Comparison of ENCODE assay signal across 8 cellular contexts in the genomic region with DNA sequence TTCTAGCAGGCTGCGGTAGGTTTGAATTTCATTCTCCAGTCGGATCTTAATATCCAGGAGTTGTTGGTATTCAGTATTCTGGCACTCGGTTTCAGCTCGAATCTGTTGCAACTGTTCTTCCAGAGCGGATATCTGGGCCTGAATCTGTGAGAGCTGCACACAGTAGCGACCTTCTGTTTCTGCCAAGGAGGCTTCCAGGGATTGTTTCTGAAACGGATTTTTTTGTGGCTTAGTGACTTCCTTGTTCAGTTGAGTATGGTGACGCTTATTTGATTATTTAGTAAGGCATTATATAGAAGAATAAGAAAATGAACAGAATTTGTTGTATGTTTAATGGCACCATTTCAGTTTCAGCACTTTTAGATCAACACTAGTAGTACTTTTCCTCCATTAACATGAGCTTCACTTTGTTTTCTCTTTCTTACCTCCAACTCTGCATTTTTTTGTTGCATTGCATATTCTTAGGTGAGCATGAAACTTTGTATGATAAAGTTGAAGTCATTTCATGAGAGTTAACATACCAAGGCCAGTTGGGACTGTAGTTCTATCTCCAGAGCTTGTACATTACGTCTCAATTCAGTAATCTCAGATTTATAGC. TPM values are rescaled to one million over a fixed set of nuclear protein-coding genes. Genes with fewer than 3 reads are reported as not detected.
A peak's percentile ranks its signal among the peaks of the same experiment; 100 is the strongest.
DNase-seq lines count a peak whose midpoint lies in the region; ATAC-seq lines count a peak whose summit lies in the region.

No MANE protein-coding gene starts in this region.

- peak overlapping the region; percentile 52 to 66 (median 54) for H3K9ac ChIP-seq in skeletal muscle tissue (ENCODE audit: low read depth in 1 of 3, low read length in 3 of 3)

- H3K4me3 ChIP-seq in right cardiac atrium (ENCODE audit: low read length) (peak overlapping the region; percentile 94), skeletal muscle tissue (ENCODE audit: low read length in 3 of 3) (peak overlapping the region; percentile 75 to 84 (median 78))

- H3K4me3 Mint-ChIP-seq in activated naive CD4-positive, alpha-beta T cell treated with anti-CD3 and anti-CD28 coated beads for 36 hours, result peak overlapping the region; percentile 77

- H3K4me1 ChIP-seq in right cardiac atrium (ENCODE audit: control insufficient read depth, insufficient read depth, low read length) (peaks cover 5% of the 10 kb centered on the region), skeletal muscle tissue (ENCODE audit: control insufficient read depth in 3 of 3, insufficient read depth in 3 of 3, low read length in 3 of 3) (peaks cover 0 to 17% (median 7%) of the 10 kb centered on the region in 3 donors)

- peak overlapping the region; percentile 66 for H3K27ac Mint-ChIP-seq in activated naive CD4-positive, alpha-beta T cell treated with anti-CD3 and anti-CD28 coated beads for 36 hours

- intact Hi-C loops in activated naive CD4-positive, alpha-beta T cell treated with anti-CD3 and anti-CD28 coated beads for 36 hours (cut with micrococcal nuclease), result loop anchor here (2.0 kb wide), 1 partner anchor 199 kb away; no protein-coding TSS in a partner anchor
- intact Hi-C loops in right cardiac atrium (cut with DNase I), result no loop called here
- intact Hi-C loops in posterior vena cava (cut with DNase I), result no loop called here

- H3K36me3 ChIP-seq in skeletal muscle tissue (ENCODE audit: control insufficient read depth in 3 of 3, insufficient read depth in 3 of 3, low read length in 3 of 3), result peaks cover 5 to 6% (median 6%) of the 10 kb centered on the region in 3 donors

- H3K27ac ChIP-seq in adipose tissue (ENCODE audit: low read depth, low read length) (peak overlapping the region; percentile 68), right cardiac atrium (ENCODE audit: low read length) (peak overlapping the region; percentile 31), skeletal muscle tissue (ENCODE audit: low read depth, low read length) (peak overlapping the region; percentile 78)

- H3K4me1 Mint-ChIP-seq in activated naive CD4-positive, alpha-beta T cell treated with anti-CD3 and anti-CD28 coated beads for 36 hours (ENCODE audit: low read depth), result peaks cover 14% of the 10 kb centered on the region

- DNase-seq in activated naive CD4-positive, alpha-beta T cell treated with anti-CD3 and anti-CD28 coated beads for 36 hours, result no peak
- no peak for DNase-seq in activated naive CD4-positive, alpha-beta T cell treated with Interleukin-2 at 50 U/mL for 16 hours
- DNase-seq in right cardiac atrium (no peak), posterior vena cava (ENCODE audit: low spot score) (no peak), NCI-H524 (lab: John Stamatoyannopoulos, UW) (no peak)
- DNase-seq in stimulated activated CD4-positive, alpha-beta T cell treated with anti-CD3 and anti-CD28 coated beads, Interleukin-2, amount 100 ng/mL, for 48 hours, result no peak

- H3K36me3 Mint-ChIP-seq in activated naive CD4-positive, alpha-beta T cell treated with anti-CD3 and anti-CD28 coated beads for 36 hours (ENCODE audit: low read depth), result peaks cover 19% of the 10 kb centered on the region

- 31 to 56% (median 47%) methylated on average over 9 of the region's 9 CpGs for WGBS in adipose tissue, 3 donors
- WGBS in right cardiac atrium, result 47% methylated on average over 9 of the region's 9 CpGs

- H3K27me3 Mint-ChIP-seq in activated naive CD4-positive, alpha-beta T cell treated with anti-CD3 and anti-CD28 coated beads for 36 hours (ENCODE audit: low read depth), result no peaks in the 10 kb centered on the region

- H3K27me3 ChIP-seq in right cardiac atrium (ENCODE audit: control insufficient read depth, insufficient read depth) (no peaks in the 10 kb centered on the region), skeletal muscle tissue (ENCODE audit: control insufficient read depth in 3 of 3, insufficient read depth in 3 of 3, low read length in 3 of 3) (no peaks in the 10 kb centered on the region)

- no peaks in the 10 kb centered on the region for H3K9me3 ChIP-seq in right cardiac atrium (ENCODE audit: control insufficient read depth, low read length)
- H3K9me3 ChIP-seq in skeletal muscle tissue (ENCODE audit: control insufficient read depth in 3 of 3, low read length in 3 of 3), result no peaks in the 10 kb centered on the region

- no peaks in the 10 kb centered on the region for H3K9me3 Mint-ChIP-seq in activated naive CD4-positive, alpha-beta T cell treated with anti-CD3 and anti-CD28 coated beads for 36 hours

- ATAC-seq in right cardiac atrium, result peak; percentile 50 to 81

- CTCF ChIA-PET in activated naive CD4-positive, alpha-beta T cell treated with anti-CD3 and anti-CD28 coated beads for 36 hours (lab: Charles Lee), result interaction anchor here (0.6 to 1.6 kb wide), 3 partner anchors 91 to 730 kb away, joined by 3 to 7 read pairs (median 4); no protein-coding TSS in a partner anchor

RNA-seq across cellular contexts. Expression of a gene that starts 2.8 kb away (rescaled TPM):
- total RNA-seq in activated naive CD4-positive, alpha-beta T cell treated with anti-CD3 and anti-CD28 coated beads for 36 hours, result 10 to 100 TPM; 32.5 to 34.7 TPM
- polyA plus RNA-seq in adipose tissue (10 to 100 TPM; 18.1 to 46.3 (median 35.0) TPM), right cardiac atrium (71.8 TPM)
- total RNA-seq in right cardiac atrium (10 to 100 TPM; 65.8 to 79.5 (median 74.0) TPM), skeletal muscle tissue (2.6 TPM), posterior vena cava (10 to 100 TPM; 36.9 to 44.9 TPM)

RNA-seq across cellular contexts. Expression of a gene that starts 19.9 kb away (rescaled TPM):
- not detected for total RNA-seq in activated naive CD4-positive, alpha-beta T cell treated with anti-CD3 and anti-CD28 coated beads for 36 hours
- polyA plus RNA-seq in adipose tissue (not detected), right cardiac atrium (not detected)
- total RNA-seq in right cardiac atrium (not detected), skeletal muscle tissue (not detected), posterior vena cava (not detected)

RNA-seq across cellular contexts. Expression of a gene that starts 37.3 kb away (rescaled TPM):
- total RNA-seq in activated naive CD4-positive, alpha-beta T cell treated with anti-CD3 and anti-CD28 coated beads for 36 hours, result not detected
- polyA plus RNA-seq in adipose tissue, result 1 to 10 TPM in 1 of 3 donors, under 1 TPM in 1, not detected in 1; 0.15 to 2.9 TPM
- under 1 TPM in 1 of 4 donors, not detected in 3; 0.21 TPM for total RNA-seq in right cardiac atrium
- polyA plus RNA-seq in right cardiac atrium, result 0.43 TPM
- total RNA-seq in skeletal muscle tissue, result not detected
- total RNA-seq in posterior vena cava, result under 1 TPM in 1 of 2 donors, not detected in 1; 0.42 TPM

RNA-seq across cellular contexts. Expression of a gene that starts 47.4 kb away (rescaled TPM):
- not detected for total RNA-seq in activated naive CD4-positive, alpha-beta T cell treated with anti-CD3 and anti-CD28 coated beads for 36 hours
- polyA plus RNA-seq in adipose tissue (not detected), right cardiac atrium (not detected)
- total RNA-seq in right cardiac atrium (not detected), skeletal muscle tissue (not detected), posterior vena cava (not detected)

RNA-seq across cellular contexts. Expression of a gene that starts 47.6 kb away (rescaled TPM):
- total RNA-seq in activated naive CD4-positive, alpha-beta T cell treated with anti-CD3 and anti-CD28 coated beads for 36 hours, result not detected
- polyA plus RNA-seq in adipose tissue (not detected), right cardiac atrium (not detected)
- total RNA-seq in right cardiac atrium (not detected), skeletal muscle tissue (not detected), posterior vena cava (not detected)
